Comparison of ENCODE assay signal across 18 cellular contexts in genomic region chr10:3025300-3025699, GRCh38.
"Had no signal": no experiment of that assay in that cellular context is flagged by ENCODE, and none has a peak within 500 bp of the region (broad histone marks: within the 10 kb centered on the region; RNA-seq: fewer than 3 reads in every experiment).

No MANE protein-coding gene starts in this region.

- H3K4me3 Mint-ChIP-seq: naive thymus-derived CD4-positive, alpha-beta T cell; nephron progenitor cell; type B pancreatic cell had no signal

- H3K4me3 ChIP-seq: hepatocyte, left ventricle myocardium inferior, lower lobe of right lung, thyroid gland had no signal

- H3K9me3 Mint-ChIP-seq: type B pancreatic cell had no signal

- DNase-seq: dermis blood vessel endothelial cell; erythroblast; foreskin keratinocyte; kidney; left cardiac atrium; left ventricle myocardium inferior; lower lobe of right lung; mesenchymal stem cell; naive thymus-derived CD4-positive, alpha-beta T cell; nephron progenitor cell; right cardiac atrium; small intestine; stimulated activated CD4-positive, alpha-beta T cell treated with anti-CD3 and anti-CD28 coated beads, Interleukin-12 subunit alpha, Interleukin-12 subunit beta, amount 100 ng/mL, for 4 hours; stimulated activated naive CD4-positive, alpha-beta T cell treated with Interleukin-2 at 50 U/mL for 16 hours; thyroid gland had no signal

- H3K79me2 ChIP-seq: hepatocyte had no signal

- H3K27me3 ChIP-seq: foreskin keratinocyte, hepatocyte, neutrophil, thyroid gland had no signal

- H3K4me1 Mint-ChIP-seq: naive thymus-derived CD4-positive, alpha-beta T cell; nephron progenitor cell had no signal

- H3K27ac Mint-ChIP-seq: naive thymus-derived CD4-positive, alpha-beta T cell; nephron progenitor cell; type B pancreatic cell had no signal

- H3K27ac ChIP-seq: foreskin keratinocyte, hepatocyte, left ventricle myocardium inferior, lower lobe of right lung, neutrophil, thyroid gland had no signal

- H2AFZ ChIP-seq: hepatocyte had no signal

- H3K9me3 ChIP-seq: left ventricle myocardium inferior, lower lobe of right lung, neutrophil, thyroid gland had no signal

- H3K36me3 Mint-ChIP-seq: type B pancreatic cell had no signal

- H3K4me1 ChIP-seq: foreskin keratinocyte, left ventricle myocardium inferior, lower lobe of right lung had no signal

- H3K36me3 ChIP-seq: left ventricle myocardium inferior, lower lobe of right lung, neutrophil, thyroid gland had no signal

- H3K4me2 ChIP-seq: hepatocyte had no signal
